20 cellular contexts compared by ENCODE assay signal in the genomic region with DNA sequence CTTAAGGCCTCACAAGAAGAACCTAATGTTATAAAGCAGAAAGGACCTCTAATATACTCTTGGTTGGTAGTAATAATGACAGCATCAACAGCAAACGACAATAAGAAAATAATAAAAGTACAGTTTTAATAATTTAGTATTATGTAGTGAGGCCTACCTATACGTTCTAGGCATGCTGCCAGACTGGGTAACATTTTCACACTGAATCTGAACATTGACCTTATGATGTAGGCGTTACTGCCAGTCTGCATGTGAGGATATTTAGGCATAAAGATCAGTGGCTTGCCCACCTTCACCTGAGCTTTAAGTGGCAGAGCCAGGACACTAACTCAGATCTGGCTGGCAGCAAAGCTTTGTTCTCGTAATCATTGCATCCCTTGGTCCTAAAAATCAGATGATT. TPM values are rescaled to one million over a fixed set of nuclear protein-coding genes. Genes with fewer than 3 reads are reported as not detected.
A peak's percentile ranks its signal among the peaks of the same experiment; 100 is the strongest.
DNase-seq lines count a peak whose midpoint lies in the region; ATAC-seq and TF ChIP-seq lines count a peak whose summit lies in the region.
"Had no signal": no experiment of that assay in that cellular context is flagged by ENCODE, and none has a peak within 500 bp of the region (broad histone marks: within the 10 kb centered on the region; RNA-seq: fewer than 3 reads in every experiment).

No MANE protein-coding gene starts in this region.

- peaks cover 5% of the 10 kb centered on the region for H3K36me3 Mint-ChIP-seq in stimulated activated memory B cell treated with anti-CD40 and anti-IgM and Interleukin-4, amounts not matched to agents 10 μg/mL and 1 μg/mL and 100 μg/mL, for 72 hours
- H3K36me3 Mint-ChIP-seq: WTC11 had no signal

- intact Hi-C loops in left colon (cut with DNase I, micrococcal nuclease), result no loop called here

- DNase-seq in MV-4-11 (lab: John Stamatoyannopoulos, UW), result peak; percentile 42
- DNase-seq in left colon, result peak in 1 of 2 donors; percentile 34
- DNase-seq in NCI-H2107 treated with DMSO at 0.1 percent for 48 hours (lab: John Stamatoyannopoulos, UW; ENCODE audit: unreplicated experiment), result no peak
- DNase-seq in HCEC 1CT, result no peak
- DNase-seq in D341Med (ENCODE audit: low spot score), result no peak
- DNase-seq: activated gamma-delta T cell; DMS 273 treated with DMSO at 0.1 percent for 48 hours; H7; hypothalamus; naive thymus-derived CD4-positive, alpha-beta T cell; NCI-H1930; NCI-H510A; SHP77 treated with DMSO at 0.1 percent for 48 hours had no signal

- no peaks in the 10 kb centered on the region for H3K9me3 Mint-ChIP-seq in stimulated activated memory B cell treated with anti-CD40 and anti-IgM and Interleukin-4, amounts not matched to agents 10 μg/mL and 1 μg/mL and 100 μg/mL, for 72 hours
- H3K9me3 Mint-ChIP-seq: T-helper 1 cell treated with Interleukin-12 subunit alpha and Interleukin-12 subunit beta and Interleukin-4 antibody, amounts not matched to agents 30 μg/mL and 1 μg/mL, for 36 hours; WTC11 had no signal

- H3K4me1 Mint-ChIP-seq in stimulated activated memory B cell treated with anti-CD40 and anti-IgM and Interleukin-4, amounts not matched to agents 10 μg/mL and 1 μg/mL and 100 μg/mL, for 72 hours, result peaks cover 46% of the 10 kb centered on the region

- peak overlapping the region; percentile 92 for H3K4me3 Mint-ChIP-seq in stimulated activated memory B cell treated with anti-CD40 and anti-IgM and Interleukin-4, amounts not matched to agents 10 μg/mL and 1 μg/mL and 100 μg/mL, for 72 hours
- H3K4me3 Mint-ChIP-seq: T-helper 1 cell treated with Interleukin-12 subunit alpha and Interleukin-12 subunit beta and Interleukin-4 antibody, amounts not matched to agents 30 μg/mL and 1 μg/mL, for 36 hours; WTC11 had no signal

- H3K27me3 Mint-ChIP-seq in stimulated activated memory B cell treated with anti-CD40 and anti-IgM and Interleukin-4, amounts not matched to agents 10 μg/mL and 1 μg/mL and 100 μg/mL, for 72 hours, result no peaks in the 10 kb centered on the region
- H3K27me3 Mint-ChIP-seq: naive thymus-derived CD4-positive, alpha-beta T cell had no signal

- peak overlapping the region; percentile 39 for H3K4me3 ChIP-seq in GM12875 (ENCODE audit: low read depth, low read length)
- H3K4me3 ChIP-seq: prostate gland had no signal

- TF ChIP-seq CTCF in GM12875 (IDR thresholded peaks at IDR 0.05; ENCODE audit: borderline replicate concordance, insufficient read depth, low read depth, low read length), result no peak

- peak overlapping the region; percentile 92 for H3K27ac Mint-ChIP-seq in stimulated activated memory B cell treated with anti-CD40 and anti-IgM and Interleukin-4, amounts not matched to agents 10 μg/mL and 1 μg/mL and 100 μg/mL, for 72 hours
- H3K27ac Mint-ChIP-seq: WTC11 had no signal

- peak; percentile 65 for ATAC-seq in left colon
- no peak for ATAC-seq in stimulated activated memory B cell treated with anti-CD40 and anti-IgM and Interleukin-4, amounts not matched to agents 10 μg/mL and 1 μg/mL and 100 μg/mL, for 72 hours
- ATAC-seq: left lobe of liver; naive thymus-derived CD4-positive, alpha-beta T cell; WTC11 had no signal

RNA-seq across cellular contexts. Expression of gene FGL2, which starts 2.5 kb away (rescaled TPM):
- 10 to 100 TPM; 18.8 to 45.1 TPM for total RNA-seq in left colon
- total RNA-seq: H7, M059J, WTC11 had no signal
